In genomic region chr3:194133661-194134230, GRCh38 we compare ENCODE assay signal across 1 cellular context.
TF ChIP-seq lines count a peak whose summit lies in the region.

No MANE protein-coding gene starts in this region.

TF ChIP-seq in K562, 482 proteins besides CTCF, POLR2A, EP300 and RAD21 (continued from another document and continues in another):
- TF ChIP-seq MNT (conservative IDR thresholded peaks at IDR 0.05) (peak in 1 of 2 experiments; percentile 50; a peak in 2 of 4 replicates), CTBP1 (IDR thresholded peaks at IDR 0.05; ENCODE audit: borderline replicate concordance) (peak; percentile 36; the same call in 1 of the 2 replicates), CUX1 (CRISPR knock-in tag; IDR thresholded peaks at IDR 0.05) (no peak), GATAD2A (IDR thresholded peaks at IDR 0.05) (0 out of 2 replicates have a peak, but pooled peaks have one; percentile 33), ZBTB40 (IDR thresholded peaks at IDR 0.05) (0 out of 2 replicates have a peak, but pooled peaks have one; percentile 44), ZBTB40 (CRISPR knock-in tag; IDR thresholded peaks at IDR 0.05) (no peak), E2F3 (CRISPR knock-in tag; IDR thresholded peaks at IDR 0.05) (peak; percentile 50; the same call in 1 of the 2 replicates), NFIC (IDR thresholded peaks at IDR 0.05) (peak; percentile 22; the same call in 1 of the 2 replicates), ESRRB (CRISPR knock-in tag; IDR thresholded peaks at IDR 0.05; ENCODE audit: borderline replicate concordance) (no peak), ZFP36 (IDR thresholded peaks at IDR 0.05; ENCODE audit: low read depth, low read length, partially characterized antibody) (no peak), CBX1 (IDR thresholded peaks at IDR 0.05; ENCODE audit: low read depth) (no peak), FOXA1 (IDR thresholded peaks at IDR 0.05; ENCODE audit: borderline replicate concordance) (no peak), MAZ (CRISPR knock-in tag; conservative IDR thresholded peaks at IDR 0.05 in 1 of 2, IDR thresholded peaks at IDR 0.05 in 1 of 2) (peak in 1 of 2 experiments; percentile 22; a peak in 1 of 4 replicates), ZNF3 (CRISPR knock-in tag; IDR thresholded peaks at IDR 0.05) (no peak), ZNF586 (CRISPR knock-in tag; conservative IDR thresholded peaks at IDR 0.05) (no peak), ZZZ3 (IDR thresholded peaks at IDR 0.05) (no peak), PRMT5 (CRISPR knock-in tag; IDR thresholded peaks at IDR 0.05) (no peak), THRA (IDR thresholded peaks at IDR 0.05) (no peak), NR2C1 (IDR thresholded peaks at IDR 0.05) (no peak), NR2C1 (tag; IDR thresholded peaks at IDR 0.05) (peak; percentile 74), HNRNPK (IDR thresholded peaks at IDR 0.05; ENCODE audit: low read depth, low read length, poor library complexity, severe bottlenecking) (no peak), ZSCAN29 (IDR thresholded peaks at IDR 0.05) (no peak), HLTF (IDR thresholded peaks at IDR 0.05) (no peak; the same call in 1 of the 2 replicates), RBM39 (optimal IDR thresholded peaks at IDR 0.05; ENCODE audit: low read depth, low read length) (no peak), LEF1 (IDR thresholded peaks at IDR 0.05) (peak; percentile 48), ZHX1 (conservative IDR thresholded peaks at IDR 0.05; ENCODE audit: low read length) (no peak), POU5F1 (IDR thresholded peaks at IDR 0.05; ENCODE audit: borderline replicate concordance, low read depth, low read length, partially characterized antibody) (no peak), RHOXF2B (CRISPR knock-in tag; conservative IDR thresholded peaks at IDR 0.05) (no peak), ZNF830 (CRISPR knock-in tag; IDR thresholded peaks at IDR 0.05) (no peak), CREM (IDR thresholded peaks at IDR 0.05; ENCODE audit: low read depth) (peak; percentile 48), NFXL1 (CRISPR knock-in tag; IDR thresholded peaks at IDR 0.05) (no peak), RBM15 (IDR thresholded peaks at IDR 0.05; ENCODE audit: insufficient read depth, low read length) (no peak), BRD9 (IDR thresholded peaks at IDR 0.05; ENCODE audit: low read depth, partially characterized antibody) (peak; percentile 75), HMGN3 (IDR thresholded peaks at IDR 0.05; ENCODE audit: borderline replicate concordance, extremely low read depth, insufficient read length, low read depth, low read length) (no peak), SMC3 (conservative IDR thresholded peaks at IDR 0.05; ENCODE audit: insufficient read depth, low read depth, low read length) (no peak), CSDE1 (IDR thresholded peaks at IDR 0.05) (no peak)
- TF ChIP-seq, protein P1, sequence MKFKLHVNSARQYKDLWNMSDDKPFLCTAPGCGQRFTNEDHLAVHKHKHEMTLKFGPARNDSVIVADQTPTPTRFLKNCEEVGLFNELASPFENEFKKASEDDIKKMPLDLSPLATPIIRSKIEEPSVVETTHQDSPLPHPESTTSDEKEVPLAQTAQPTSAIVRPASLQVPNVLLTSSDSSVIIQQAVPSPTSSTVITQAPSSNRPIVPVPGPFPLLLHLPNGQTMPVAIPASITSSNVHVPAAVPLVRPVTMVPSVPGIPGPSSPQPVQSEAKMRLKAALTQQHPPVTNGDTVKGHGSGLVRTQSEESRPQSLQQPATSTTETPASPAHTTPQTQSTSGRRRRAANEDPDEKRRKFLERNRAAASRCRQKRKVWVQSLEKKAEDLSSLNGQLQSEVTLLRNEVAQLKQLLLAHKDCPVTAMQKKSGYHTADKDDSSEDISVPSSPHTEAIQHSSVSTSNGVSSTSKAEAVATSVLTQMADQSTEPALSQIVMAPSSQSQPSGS (CRISPR knock-in tag; IDR thresholded peaks at IDR 0.05): no peak
- TF ChIP-seq, protein P2, sequence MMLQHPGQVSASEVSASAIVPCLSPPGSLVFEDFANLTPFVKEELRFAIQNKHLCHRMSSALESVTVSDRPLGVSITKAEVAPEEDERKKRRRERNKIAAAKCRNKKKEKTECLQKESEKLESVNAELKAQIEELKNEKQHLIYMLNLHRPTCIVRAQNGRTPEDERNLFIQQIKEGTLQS (IDR thresholded peaks at IDR 0.05): no peak
- TF ChIP-seq, protein P2 (CRISPR knock-in tag; conservative IDR thresholded peaks at IDR 0.05): no peak
